ENCODE assay signal across 11 cellular contexts in genomic region chr13:20945952-20946383, GRCh38. TPM values are rescaled to one million over a fixed set of nuclear protein-coding genes. Genes with fewer than 3 reads are reported as not detected.
DNase-seq lines count a peak whose midpoint lies in the region; ATAC-seq, FAIRE-seq and TF ChIP-seq lines count a peak whose summit lies in the region.
"Had no signal": no experiment of that assay in that cellular context is flagged by ENCODE, and none has a peak within 500 bp of the region (broad histone marks: within the 10 kb centered on the region; RNA-seq: fewer than 3 reads in every experiment).

No MANE protein-coding gene starts in this region.

- H3K4me3 ChIP-seq in choroid plexus epithelial cell (ENCODE audit: low read depth, low read length), result peak overlapping the region; percentile 47
- H3K4me3 ChIP-seq in upper lobe of left lung, result peak overlapping the region in 3 of 4 donors; percentile 15 to 33 (median 17)
- peak overlapping the region in 1 of 2 donors; percentile 7 for H3K4me3 ChIP-seq in kidney (ENCODE audit: low read length in 2 of 2)

- FAIRE-seq in kidney (lab: Jason Lieb, UNC), result no peak

- TF ChIP-seq EP300 in upper lobe of left lung (IDR thresholded peaks at IDR 0.05), result no peak

- H3K27me3 ChIP-seq in upper lobe of left lung, result peaks cover 0 to 3% (median 0%) of the 10 kb centered on the region in 4 donors

- H3K36me3 ChIP-seq in upper lobe of left lung, result no peaks in the 10 kb centered on the region
- H3K36me3 ChIP-seq in kidney (ENCODE audit: control insufficient read depth in 1 of 2, insufficient read depth in 2 of 2, low read length in 2 of 2), result no peaks in the 10 kb centered on the region

- no peak overlapping the region for H3K27ac ChIP-seq in upper lobe of left lung
- H3K27ac ChIP-seq in kidney (ENCODE audit: low read depth in 2 of 2, low read length in 2 of 2), result no peak overlapping the region
- H3K27ac ChIP-seq: C4-2B had no signal

- H3K9me3 ChIP-seq in upper lobe of left lung (no peaks in the 10 kb centered on the region), kidney (ENCODE audit: control insufficient read depth in 1 of 2, low read length in 2 of 2) (no peaks in the 10 kb centered on the region)

- peaks cover 0 to 19% (median 9%) of the 10 kb centered on the region in 4 donors for H3K4me1 ChIP-seq in upper lobe of left lung
- peaks cover 0 to 2% of the 10 kb centered on the region in 2 donors for H3K4me1 ChIP-seq in kidney (ENCODE audit: control insufficient read depth in 1 of 2, insufficient read depth in 1 of 2, low read depth in 1 of 2, low read length in 2 of 2)

- peak in 1 of 2 donors; percentile 47 for ATAC-seq in upper lobe of left lung (ENCODE audit: low FRiP score in 2 of 2)

- WGBS in upper lobe of left lung, 2 donors, result 4% methylated on average over 23 to 29 of the region's 29 CpGs

- no peak for TF ChIP-seq CTCF in choroid plexus epithelial cell (conservative IDR thresholded peaks at IDR 0.05; ENCODE audit: low read depth, low read length)
- TF ChIP-seq CTCF in upper lobe of left lung (IDR thresholded peaks at IDR 0.05), result no peak
- TF ChIP-seq CTCF in kidney (IDR thresholded peaks at IDR 0.05; ENCODE audit: borderline replicate concordance, extremely low read depth, insufficient read depth), result no peak

- intact Hi-C loops in kidney (cut with DNase I), result loop anchor here (10.0 kb wide), 1 partner anchor 539 kb away; no protein-coding TSS in a partner anchor

- peak; percentile 4 for DNase-seq in stimulated activated CD4-positive, alpha-beta T cell treated with anti-CD3 and anti-CD28 coated beads, Interleukin-15, amount 100 ng/mL, for 24 hours
- no peak for DNase-seq in stimulated activated CD4-positive, alpha-beta T cell treated with anti-CD3 and anti-CD28 coated beads, Interleukin-4, amount 100 ng/mL, for 4 hours
- peak; percentile 32 for DNase-seq in choroid plexus epithelial cell (ENCODE audit: low read depth)
- DNase-seq in medulla oblongata (ENCODE audit: extremely low spot score), result peak; percentile 14
- peak; percentile 31 to 64 for DNase-seq in upper lobe of left lung
- DNase-seq in SHP77 (lab: John Stamatoyannopoulos, UW), result no peak
- DNase-seq in nucleus accumbens (lab: John Stamatoyannopoulos, UW), result no peak
- DNase-seq in kidney, result no peak
- DNase-seq: activated CD4-positive, alpha-beta T cell treated with anti-CD3 and anti-CD28 coated beads for 1 hour; NCI-H510A treated with DMSO at 0.1 percent for 48 hours had no signal

- H3K9ac ChIP-seq in kidney (ENCODE audit: low read length in 2 of 2), result no peak overlapping the region

- no peak for TF ChIP-seq POLR2A in upper lobe of left lung (IDR thresholded peaks at IDR 0.05)

RNA-seq across cellular contexts. Expression of gene XPO4, which starts 43.4 kb away (rescaled TPM):
- total RNA-seq in upper lobe of left lung, result 10 to 100 TPM; 15.7 to 33.0 (median 17.4) TPM
- 17.4 TPM for total RNA-seq in kidney
- 3.3 TPM for polyA plus RNA-seq in kidney (ENCODE audit: insufficient read depth, low read depth, low replicate concordance)

Comparison
In these comparisons a context has a peak if more than half of its experiments do, and no peak if none do; other contexts are left out.
1. DNase-seq: peak in stimulated activated CD4-positive, alpha-beta T cell treated with anti-CD3 and anti-CD28 coated beads, Interleukin-15, amount 100 ng/mL, for 24 hours (single experiment), choroid plexus epithelial cell (single experiment), medulla oblongata (single experiment) and upper lobe of left lung (2 of 2); none in stimulated activated CD4-positive, alpha-beta T cell treated with anti-CD3 and anti-CD28 coated beads, Interleukin-4, amount 100 ng/mL, for 4 hours (0 of 2), SHP77 (0 of 2), nucleus accumbens (0 of 56) and kidney (single experiment).